ENCODE assay signal across 19 cellular contexts in genomic region chr20:40669692-40670091, GRCh38. TPM values are rescaled to one million over a fixed set of nuclear protein-coding genes. Genes with fewer than 3 reads are reported as not detected.
DNase-seq lines count a peak whose midpoint lies in the region; ATAC-seq and TF ChIP-seq lines count a peak whose summit lies in the region.
"Had no signal": no experiment of that assay in that cellular context is flagged by ENCODE, and none has a peak within 500 bp of the region (broad histone marks: within the 10 kb centered on the region; RNA-seq: fewer than 3 reads in every experiment).

No MANE protein-coding gene starts in this region.

- H3K9me3 ChIP-seq in HEK293 (ENCODE audit: control insufficient read depth, insufficient read depth, low read depth, low read length) (no peaks in the 10 kb centered on the region), right cardiac atrium (ENCODE audit: control insufficient read depth, low read length) (no peaks in the 10 kb centered on the region), parathyroid adenoma (ENCODE audit: control insufficient read depth, low read length) (no peaks in the 10 kb centered on the region)
- H3K9me3 ChIP-seq: BE2C had no signal

- TF ChIP-seq CTCF in HEK293 (tag by site-specific recombination; IDR thresholded peaks at IDR 0.05) (no peak), VCaP (conservative IDR thresholded peaks at IDR 0.05) (no peak), parathyroid adenoma (IDR thresholded peaks at IDR 0.05) (no peak)

- H3K27ac ChIP-seq in HEK293 (ENCODE audit: extremely low read depth, low read depth, low read length): no peak overlapping the region
- peak overlapping the region; percentile 54 for H3K27ac ChIP-seq in VCaP
- no peak overlapping the region for H3K27ac ChIP-seq in right cardiac atrium (ENCODE audit: low read length)
- peak overlapping the region; percentile 31 for H3K27ac ChIP-seq in parathyroid adenoma

- H3K27me3 ChIP-seq in right cardiac atrium (ENCODE audit: control insufficient read depth, insufficient read depth) (no peaks in the 10 kb centered on the region), parathyroid adenoma (ENCODE audit: control insufficient read depth, insufficient read depth, low read length) (no peaks in the 10 kb centered on the region)
- H3K27me3 ChIP-seq: BE2C had no signal

- H3K9ac ChIP-seq in parathyroid adenoma: no peak overlapping the region

- WGBS in right cardiac atrium: 86% methylated on average over 3 of the region's 3 CpGs

- peaks cover 3% of the 10 kb centered on the region for H3K79me2 ChIP-seq in parathyroid adenoma

- POLR2A ChIA-PET in HEK293 (lab: Yijun Ruan, JAX): interaction anchor here (1.1 kb wide), 1 partner anchor 19 kb away, joined by 4 read pairs; the partner anchor contains the start of gene MAFB

- DNase-seq in right cardiac atrium (peak in 1 of 3 donors; percentile 71), activated gamma-delta T cell treated with Interleukin-2 at 50 U/mL for 16 hours (no peak)
- no peak for DNase-seq in activated CD4-positive, alpha-beta T cell treated with anti-CD3 and anti-CD28 coated beads for 4 hours
- DNase-seq: BE2C; CD4-positive, CD25-positive, alpha-beta regulatory T cell; EL; GF-D8; KG1; NCI-H1092; NCI-H1436; NCI-H187 treated with DMSO at 0.1 percent for 48 hours; NCI-H2227 treated with DMSO at 0.1 percent for 48 hours; NCI-H510A; NCI-H748 treated with DMSO at 0.1 percent for 48 hours had no signal

- ATAC-seq in right cardiac atrium: peak; percentile 39 to 58
- ATAC-seq in HG03442 (IDR thresholded peaks at IDR 0.05; ENCODE audit: unreplicated experiment): no peak
- ATAC-seq: Panc1 had no signal

- H2AFZ ChIP-seq in parathyroid adenoma: peak overlapping the region; percentile 18

- H3K4me2 ChIP-seq in parathyroid adenoma (ENCODE audit: low read length): no peak overlapping the region

- intact Hi-C loops in right cardiac atrium (cut with DNase I): no loop called here

- H3K4me1 ChIP-seq in HEK293 (ENCODE audit: control insufficient read depth, insufficient read depth, low read length) (no peaks in the 10 kb centered on the region), right cardiac atrium (ENCODE audit: control insufficient read depth, insufficient read depth, low read length) (no peaks in the 10 kb centered on the region), parathyroid adenoma (peaks cover 38% of the 10 kb centered on the region)
- H3K4me1 ChIP-seq: BE2C had no signal

- no peak overlapping the region for H3K4me3 ChIP-seq in HEK293 (ENCODE audit: low read depth, low read length)
- no peak overlapping the region for H3K4me3 ChIP-seq in right cardiac atrium (ENCODE audit: low read length)
- H3K4me3 ChIP-seq in parathyroid adenoma (ENCODE audit: low read depth, low read length): no peak overlapping the region

- CTCF ChIA-PET in HEK293 (lab: Yijun Ruan, JAX): no interaction called here

- H3K36me3 ChIP-seq in HEK293 (ENCODE audit: control insufficient read depth in 2 of 2, insufficient read depth in 1 of 2, low read length in 2 of 2) (no peaks in the 10 kb centered on the region), parathyroid adenoma (ENCODE audit: control insufficient read depth, insufficient read depth, low read length) (no peaks in the 10 kb centered on the region)
- H3K36me3 ChIP-seq: BE2C had no signal

TF ChIP-seq in HEK293, 187 proteins besides CTCF, POLR2A, EP300 and RAD21:
- TF ChIP-seq ZIC2 (tag by site-specific recombination; IDR thresholded peaks at IDR 0.05): peak; percentile 79
- no peak for TF ChIP-seq ZNF645 (tag by site-specific recombination; IDR thresholded peaks at IDR 0.05)

RNA-seq across cellular contexts. Expression of gene MAFB, which starts 19.3 kb away (rescaled TPM):
- total RNA-seq in right cardiac atrium: 10 to 100 TPM; 15.1 to 22.8 (median 21.5) TPM
- 6.9 TPM for polyA plus RNA-seq in right cardiac atrium
- total RNA-seq: CD4-positive, CD25-positive, alpha-beta regulatory T cell had no signal

Comparison
In these comparisons a context has a peak if more than half of its experiments do, and no peak if none do; other contexts are left out.
1. H3K27ac ChIP-seq: peak in VCaP (single experiment) and parathyroid adenoma (single experiment); none in HEK293 (single experiment) and right cardiac atrium (single experiment).